3 cellular contexts compared by ENCODE assay signal in genomic region chr12:112457142-112457541, GRCh38. TPM values are rescaled to one million over a fixed set of nuclear protein-coding genes. Genes with fewer than 3 reads are reported as not detected.
DNase-seq lines count a peak whose midpoint lies in the region; ATAC-seq and TF ChIP-seq lines count a peak whose summit lies in the region.
"Not testable (repeated sequence)": the region's sequence is repeated elsewhere in the genome, so short reads cannot be mapped to it uniquely, and the experiment has no call there.

No MANE protein-coding gene starts in this region.

- POLR2A ChIA-PET in HEK293 (lab: Yijun Ruan, JAX), result not testable (repeated sequence)

- peaks cover 59 to 64% of the 10 kb centered on the region in 2 experiments for H3K36me3 ChIP-seq in HEK293 (ENCODE audit: control insufficient read depth in 2 of 2, insufficient read depth in 1 of 2, low read length in 2 of 2)

- H3K9me3 ChIP-seq in HEK293 (ENCODE audit: control insufficient read depth, insufficient read depth, low read depth, low read length), result not testable (repeated sequence)

- peak overlapping the region; percentile 22 for H3K27ac Mint-ChIP-seq in activated naive CD8-positive, alpha-beta T cell treated with anti-CD3 and anti-CD28 coated beads, Interleukin-2, amount 50 U/mL, for 24 hours
- not testable (repeated sequence) for H3K27ac Mint-ChIP-seq in endothelial cell (ENCODE audit: unreplicated experiment)

- not testable (repeated sequence) for H3K27ac ChIP-seq in HEK293 (ENCODE audit: extremely low read depth, low read depth, low read length)

- H3K9me3 Mint-ChIP-seq in activated naive CD8-positive, alpha-beta T cell treated with anti-CD3 and anti-CD28 coated beads, Interleukin-2, amount 50 U/mL, for 24 hours; endothelial cell (ENCODE audit: unreplicated experiment): not testable (repeated sequence)

- not testable (repeated sequence) for DNase-seq in activated naive CD8-positive, alpha-beta T cell treated with anti-CD3 and anti-CD28 coated beads, Interleukin-2, amount 50 U/mL, for 24 hours; endothelial cell (ENCODE audit: low spot score)

- H3K4me1 ChIP-seq in HEK293 (ENCODE audit: control insufficient read depth, insufficient read depth, low read length), result not testable (repeated sequence)

- ATAC-seq in activated naive CD8-positive, alpha-beta T cell treated with anti-CD3 and anti-CD28 coated beads, Interleukin-2, amount 50 U/mL, for 24 hours, result not testable (repeated sequence)

- not testable (repeated sequence) for H3K4me3 ChIP-seq in HEK293 (ENCODE audit: low read depth, low read length)

- H3K4me1 Mint-ChIP-seq in activated naive CD8-positive, alpha-beta T cell treated with anti-CD3 and anti-CD28 coated beads, Interleukin-2, amount 50 U/mL, for 24 hours; endothelial cell (ENCODE audit: unreplicated experiment): not testable (repeated sequence)

- not testable (repeated sequence) for TF ChIP-seq CTCF in HEK293 (tag by site-specific recombination; IDR thresholded peaks at IDR 0.05); endothelial cell (IDR thresholded peaks at IDR 0.05; ENCODE audit: unreplicated experiment)

- H3K27me3 Mint-ChIP-seq in activated naive CD8-positive, alpha-beta T cell treated with anti-CD3 and anti-CD28 coated beads, Interleukin-2, amount 50 U/mL, for 24 hours; endothelial cell (ENCODE audit: unreplicated experiment): not testable (repeated sequence)

- H3K36me3 Mint-ChIP-seq in activated naive CD8-positive, alpha-beta T cell treated with anti-CD3 and anti-CD28 coated beads, Interleukin-2, amount 50 U/mL, for 24 hours (ENCODE audit: low read depth), result peaks cover 60% of the 10 kb centered on the region
- peaks cover 32% of the 10 kb centered on the region for H3K36me3 Mint-ChIP-seq in endothelial cell (ENCODE audit: low read depth, unreplicated experiment)

- not testable (repeated sequence) for H3K4me3 Mint-ChIP-seq in activated naive CD8-positive, alpha-beta T cell treated with anti-CD3 and anti-CD28 coated beads, Interleukin-2, amount 50 U/mL, for 24 hours
- peak overlapping the region; percentile 31 for H3K4me3 Mint-ChIP-seq in endothelial cell (ENCODE audit: unreplicated experiment)

- CTCF ChIA-PET in HEK293 (lab: Yijun Ruan, JAX), result not testable (repeated sequence)

TF ChIP-seq in HEK293, 187 proteins besides CTCF, POLR2A, EP300 and RAD21:
- peak; percentile 8 for TF ChIP-seq ZBTB26 (tag by site-specific recombination; optimal IDR thresholded peaks at IDR 0.05)
- TF ChIP-seq ZNF146 (tag by site-specific recombination; IDR thresholded peaks at IDR 0.05), result peak; percentile 98
- TF ChIP-seq ZNF580 (tag by site-specific recombination; IDR thresholded peaks at IDR 0.05), result peak; percentile 62; the same call in 1 of the 2 replicates

RNA-seq across cellular contexts. Expression of gene PTPN11, which starts 38.4 kb away (rescaled TPM):
- 97.8 TPM for total RNA-seq in endothelial cell (ENCODE audit: unreplicated experiment)

RNA-seq across cellular contexts. Expression of gene RPL6, which starts 47.7 kb away (rescaled TPM):
- total RNA-seq in endothelial cell (ENCODE audit: unreplicated experiment), result 1,436 TPM
